ENCODE assay signal across 1 cellular context in genomic region chr1:110634455-110635281, GRCh38.
TF ChIP-seq lines count a peak whose summit lies in the region.

No MANE protein-coding gene starts in this region.

TF ChIP-seq in IMR-90, 13 proteins besides CTCF, POLR2A, EP300 and RAD21 (continued from another document):
- no peak for TF ChIP-seq ELK1 (IDR thresholded peaks at IDR 0.05; ENCODE audit: borderline replicate concordance, low read depth, low read length)
- TF ChIP-seq SMC3 (IDR thresholded peaks at IDR 0.05; ENCODE audit: low read depth, low read length) = no peak
- no peak for TF ChIP-seq CEBPB (IDR thresholded peaks at IDR 0.05; ENCODE audit: low read depth, low read length)
- no peak for TF ChIP-seq RFX5 (IDR thresholded peaks at IDR 0.05; ENCODE audit: low read depth, low read length)
- no peak for TF ChIP-seq FOS (IDR thresholded peaks at IDR 0.05; ENCODE audit: low read depth, low read length)
- no peak for TF ChIP-seq USF2 (IDR thresholded peaks at IDR 0.05; ENCODE audit: low read depth, low read length)
